16 cellular contexts compared by ENCODE assay signal in genomic region chr7:50351267-50351666, GRCh38. TPM values are rescaled to one million over a fixed set of nuclear protein-coding genes. Genes with fewer than 3 reads are reported as not detected.
DNase-seq lines count a peak whose midpoint lies in the region; ATAC-seq and TF ChIP-seq lines count a peak whose summit lies in the region.
"Had no signal": no experiment of that assay in that cellular context is flagged by ENCODE, and none has a peak within 500 bp of the region (broad histone marks: within the 10 kb centered on the region; RNA-seq: fewer than 3 reads in every experiment).

No MANE protein-coding gene starts in this region.

- no peaks in the 10 kb centered on the region for H3K9me3 Mint-ChIP-seq in activated naive CD4-positive, alpha-beta T cell treated with anti-CD3 and anti-CD28 coated beads, Interleukin-2, amount 10 ng/mL, durations not matched to agents 7 days and 5 days
- no peaks in the 10 kb centered on the region for H3K9me3 Mint-ChIP-seq in activated CD4-positive, alpha-beta memory T cell treated with anti-CD3 and anti-CD28 coated beads, Interleukin-2, amount 10 ng/mL, durations not matched to agents 7 days and 5 days
- H3K9me3 Mint-ChIP-seq: neural crest cell, WTC11 had no signal

- H3K27me3 ChIP-seq in brain microvascular endothelial cell (replicated peaks) = no peaks in the 10 kb centered on the region
- H3K27me3 ChIP-seq: vagina had no signal

- no peak overlapping the region for H3K27ac ChIP-seq in brain microvascular endothelial cell
- H3K27ac ChIP-seq: PC-9 had no signal

- H3K27me3 Mint-ChIP-seq in activated naive CD4-positive, alpha-beta T cell treated with anti-CD3 and anti-CD28 coated beads, Interleukin-2, amount 10 ng/mL, durations not matched to agents 7 days and 5 days = no peaks in the 10 kb centered on the region
- no peaks in the 10 kb centered on the region for H3K27me3 Mint-ChIP-seq in activated CD4-positive, alpha-beta memory T cell treated with anti-CD3 and anti-CD28 coated beads, Interleukin-2, amount 10 ng/mL, durations not matched to agents 7 days and 5 days

- no peaks in the 10 kb centered on the region for H3K4me1 ChIP-seq in mucosa of descending colon (ENCODE audit: low read depth)
- H3K4me1 ChIP-seq: HAP-1, vagina had no signal

- DNase-seq in activated naive CD4-positive, alpha-beta T cell treated with anti-CD3 and anti-CD28 coated beads, Interleukin-2, amount 10 ng/mL, durations not matched to agents 7 days and 5 days = peak; percentile 28
- DNase-seq in activated naive CD4-positive, alpha-beta T cell treated with Interleukin-2 at 50 U/mL for 16 hours = no peak
- DNase-seq in activated CD4-positive, alpha-beta memory T cell treated with anti-CD3 and anti-CD28 coated beads, Interleukin-2, amount 10 ng/mL, durations not matched to agents 7 days and 5 days = no peak
- no peak for DNase-seq in mucosa of descending colon
- no peak for DNase-seq in brain microvascular endothelial cell
- DNase-seq in DMS 273 (lab: John Stamatoyannopoulos, UW; ENCODE audit: unreplicated experiment) = no peak
- no peak for DNase-seq in A172 (ENCODE audit: low spot score)
- DNase-seq: left ventricle myocardium superior, NCI-H1092, PC-9 had no signal

- H3K36me3 Mint-ChIP-seq in activated naive CD4-positive, alpha-beta T cell treated with anti-CD3 and anti-CD28 coated beads, Interleukin-2, amount 10 ng/mL, durations not matched to agents 7 days and 5 days = peaks cover 78% of the 10 kb centered on the region
- peaks cover 84% of the 10 kb centered on the region for H3K36me3 Mint-ChIP-seq in activated CD4-positive, alpha-beta memory T cell treated with anti-CD3 and anti-CD28 coated beads, Interleukin-2, amount 10 ng/mL, durations not matched to agents 7 days and 5 days (ENCODE audit: low read depth)
- H3K36me3 Mint-ChIP-seq: WTC11 had no signal

- H3K9me3 ChIP-seq in mucosa of descending colon = no peaks in the 10 kb centered on the region
- H3K9me3 ChIP-seq: HAP-1, vagina had no signal

- H3K4me3 Mint-ChIP-seq in activated naive CD4-positive, alpha-beta T cell treated with anti-CD3 and anti-CD28 coated beads, Interleukin-2, amount 10 ng/mL, durations not matched to agents 7 days and 5 days = peak overlapping the region; percentile 62
- H3K4me3 Mint-ChIP-seq in activated CD4-positive, alpha-beta memory T cell treated with anti-CD3 and anti-CD28 coated beads, Interleukin-2, amount 10 ng/mL, durations not matched to agents 7 days and 5 days = peak overlapping the region; percentile 62
- H3K4me3 Mint-ChIP-seq: neural crest cell, WTC11 had no signal

- ATAC-seq in mucosa of descending colon (peak; percentile 32), GM21529 (IDR thresholded peaks at IDR 0.05; ENCODE audit: unreplicated experiment) (no peak)
- ATAC-seq: left ventricle myocardium superior, WTC11 had no signal

- peak overlapping the region; percentile 96 for H3K27ac Mint-ChIP-seq in activated naive CD4-positive, alpha-beta T cell treated with anti-CD3 and anti-CD28 coated beads, Interleukin-2, amount 10 ng/mL, durations not matched to agents 7 days and 5 days
- peak overlapping the region; percentile 92 for H3K27ac Mint-ChIP-seq in activated CD4-positive, alpha-beta memory T cell treated with anti-CD3 and anti-CD28 coated beads, Interleukin-2, amount 10 ng/mL, durations not matched to agents 7 days and 5 days
- H3K27ac Mint-ChIP-seq: WTC11 had no signal

- POLR2A ChIA-PET in activated CD4-positive, alpha-beta memory T cell treated with anti-CD3 and anti-CD28 coated beads, Interleukin-2, amount 10 ng/mL, durations not matched to agents 7 days and 5 days (lab: Charles Lee) = interaction anchor here (0.8 to 20.5 kb wide), 19 partner anchors 11 to 148 kb away, joined by 3 to 1125 read pairs (median 6); partner anchors contain the start of genes FIGNL1 and IKZF1

- H3K4me3 ChIP-seq in mucosa of descending colon (no peak overlapping the region), brain microvascular endothelial cell (ENCODE audit: low read depth, low read length) (no peak overlapping the region)
- H3K4me3 ChIP-seq: HAP-1, PC-9, vagina had no signal

- H3K36me3 ChIP-seq in mucosa of descending colon (ENCODE audit: low read depth) (no peaks in the 10 kb centered on the region), brain microvascular endothelial cell (replicated peaks) (no peaks in the 10 kb centered on the region)
- H3K36me3 ChIP-seq: HAP-1, vagina had no signal

- H3K4me1 Mint-ChIP-seq in activated naive CD4-positive, alpha-beta T cell treated with anti-CD3 and anti-CD28 coated beads, Interleukin-2, amount 10 ng/mL, durations not matched to agents 7 days and 5 days = peaks cover 97% of the 10 kb centered on the region
- peaks cover 96% of the 10 kb centered on the region for H3K4me1 Mint-ChIP-seq in activated CD4-positive, alpha-beta memory T cell treated with anti-CD3 and anti-CD28 coated beads, Interleukin-2, amount 10 ng/mL, durations not matched to agents 7 days and 5 days

- TF ChIP-seq CTCF in mucosa of descending colon (IDR thresholded peaks at IDR 0.05) (no peak), brain microvascular endothelial cell (IDR thresholded peaks at IDR 0.05; ENCODE audit: low read depth, low read length, missing control alignments) (no peak)

- CTCF ChIA-PET in activated naive CD4-positive, alpha-beta T cell treated with anti-CD3 and anti-CD28 coated beads, Interleukin-2, amount 10 ng/mL, durations not matched to agents 7 days and 5 days (lab: Charles Lee) = interaction anchor here (0.7 to 2.2 kb wide), 6 partner anchors 12 to 146 kb away, joined by 3 to 13 read pairs (median 4); no protein-coding TSS in a partner anchor
- CTCF ChIA-PET in activated CD4-positive, alpha-beta memory T cell treated with anti-CD3 and anti-CD28 coated beads, Interleukin-2, amount 10 ng/mL, durations not matched to agents 7 days and 5 days (lab: Charles Lee) = interaction anchor here (0.9 to 4.7 kb wide), 12 partner anchors 8 to 208 kb away, joined by 3 to 28 read pairs (median 6); no protein-coding TSS in a partner anchor

- in situ Hi-C loops in brain microvascular endothelial cell (cut with HindIII; ENCODE audit: low pct_ligation_motif_present, low sequenced_read_pairs) = no loop called here

- intact Hi-C loops in mucosa of descending colon (cut with DNase I, micrococcal nuclease) = no loop called here

RNA-seq across cellular contexts. Expression of gene IKZF1, which starts 46.8 kb away (rescaled TPM):
- total RNA-seq in activated CD4-positive, alpha-beta memory T cell treated with anti-CD3 and anti-CD28 coated beads, Interleukin-2, amount 10 ng/mL, durations not matched to agents 7 days and 5 days = 100 to 1,000 TPM; 383 to 404 TPM
- 10 to 100 TPM in 1 of 3 donors, 1 to 10 TPM in 2; 7.8 to 14.9 (median 8.8) TPM for total RNA-seq in mucosa of descending colon
- total RNA-seq in A172 (2014; rRNA removed; shearing (Covaris generic)) = not detected in 2 replicates
- total RNA-seq: fibroblast of villous mesenchyme, PC-9 had no signal

Comparison
In these comparisons a context has a peak if more than half of its experiments do, and no peak if none do; other contexts are left out.
1. RNA of gene IKZF1, which starts 46.8 kb away (total RNA-seq): 383 to 404 TPM in activated CD4-positive, alpha-beta memory T cell treated with anti-CD3 and anti-CD28 coated beads, Interleukin-2, amount 10 ng/mL, durations not matched to agents 7 days and 5 days; 7.8 to 14.9 TPM in mucosa of descending colon and not detected in A172; every median in the first group is over 10 times any median in the second.